ENCODE assay signal across 1 cellular context in the genomic region with DNA sequence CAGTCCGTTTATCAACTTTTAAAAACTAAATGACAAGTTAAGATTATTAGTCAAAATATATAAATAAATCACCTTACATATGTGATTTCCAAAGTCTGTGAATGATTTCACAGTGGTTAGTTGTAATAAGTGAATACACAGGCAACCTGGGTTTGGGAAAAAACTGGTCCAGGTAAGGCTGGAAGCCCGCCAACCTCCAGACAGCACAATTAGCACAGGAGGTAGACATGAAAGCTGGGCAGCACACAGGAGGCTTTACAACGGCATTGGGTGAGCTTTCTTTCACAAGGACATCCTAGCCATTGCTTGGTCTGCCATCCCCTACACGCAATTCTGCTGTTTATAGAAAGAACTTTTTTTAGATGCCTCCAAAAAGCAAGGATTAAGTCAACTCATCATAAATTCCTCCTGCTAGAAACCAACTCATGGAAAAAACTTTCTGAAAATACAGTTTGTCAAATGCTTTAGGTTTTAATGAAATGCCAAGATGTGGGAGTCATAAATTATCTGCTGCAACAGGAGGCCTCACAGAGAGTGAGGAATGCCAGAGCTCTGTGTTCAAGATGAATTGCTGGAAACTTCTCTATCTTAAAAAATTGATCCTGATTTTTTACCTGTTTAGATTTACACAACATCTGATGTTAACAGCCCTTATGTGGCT.
TF ChIP-seq lines count a peak whose summit lies in the region.

No MANE protein-coding gene starts in this region.

TF ChIP-seq in K562, 482 proteins besides CTCF, POLR2A, EP300 and RAD21 (continued from another document):
- TF ChIP-seq, protein P1, sequence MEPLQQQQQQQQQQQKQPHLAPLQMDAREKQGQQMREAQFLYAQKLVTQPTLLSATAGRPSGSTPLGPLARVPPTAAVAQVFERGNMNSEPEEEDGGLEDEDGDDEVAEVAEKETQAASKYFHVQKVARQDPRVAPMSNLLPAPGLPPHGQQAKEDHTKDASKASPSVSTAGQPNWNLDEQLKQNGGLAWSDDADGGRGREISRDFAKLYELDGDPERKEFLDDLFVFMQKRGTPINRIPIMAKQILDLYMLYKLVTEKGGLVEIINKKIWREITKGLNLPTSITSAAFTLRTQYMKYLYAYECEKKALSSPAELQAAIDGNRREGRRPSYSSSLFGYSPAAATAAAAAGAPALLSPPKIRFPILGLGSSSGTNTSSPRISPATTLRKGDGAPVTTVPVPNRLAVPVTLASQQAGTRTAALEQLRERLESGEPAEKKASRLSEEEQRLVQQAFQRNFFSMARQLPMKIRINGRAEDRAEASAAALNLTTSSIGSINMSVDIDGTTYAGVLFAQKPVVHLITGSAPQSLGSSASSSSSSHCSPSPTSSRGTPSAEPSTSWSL (CRISPR knock-in tag; IDR thresholded peaks at IDR 0.05; ENCODE audit: borderline replicate concordance) = no peak
- TF ChIP-seq TAF15 (IDR thresholded peaks at IDR 0.05; ENCODE audit: low read depth, low read length) (no peak), SMC3 (conservative IDR thresholded peaks at IDR 0.05; ENCODE audit: insufficient read depth, low read depth, low read length) (no peak), MAFG (tag; conservative IDR thresholded peaks at IDR 0.05) (peak; percentile 34; the same call in 1 of the 2 replicates)
